ENCODE assay signal across 11 cellular contexts in genomic region chr10:99235469-99235871, GRCh38. TPM values are rescaled to one million over a fixed set of nuclear protein-coding genes. Genes with fewer than 3 reads are reported as not detected.
A peak's percentile ranks its signal among the peaks of the same experiment; 100 is the strongest.
DNase-seq lines count a peak whose midpoint lies in the region; FAIRE-seq and TF ChIP-seq lines count a peak whose summit lies in the region.
"Had no signal": no experiment of that assay in that cellular context is flagged by ENCODE, and none has a peak within 500 bp of the region (broad histone marks: within the 10 kb centered on the region; RNA-seq: fewer than 3 reads in every experiment).

Gene HPSE2, minus strand, starts transcription at chr10:99235852.

- TF ChIP-seq CTCF in ascending aorta (IDR thresholded peaks at IDR 0.05) = no peak
- no peak for TF ChIP-seq CTCF in testis (IDR thresholded peaks at IDR 0.05)

- intact Hi-C loops in ascending aorta (cut with DNase I) (loop anchor here (10.0 kb wide), 1 partner anchor 271 kb away; no protein-coding TSS in a partner anchor), testis (cut with DNase I; ENCODE audit: low total_unique reads) (no loop called here)

- no peak for DNase-seq in activated CD4-positive, alpha-beta T cell treated with anti-CD3 and anti-CD28 coated beads, Interleukin-2, amount 10 ng/mL, durations not matched to agents 7 days and 5 days
- DNase-seq in activated CD4-positive, alpha-beta T cell treated with anti-CD3 and anti-CD28 coated beads for 4 hours = no peak
- DNase-seq in ascending aorta (ENCODE audit: low spot score in 2 of 2) = no peak
- peak; percentile 42 for DNase-seq in mesenchymal stem cell
- no peak for DNase-seq in testis
- no peak for DNase-seq in Kasumi-1 (lab: John Stamatoyannopoulos, UW)
- DNase-seq in H54 (ENCODE audit: insufficient read length, low spot score) = no peak
- DNase-seq in activated CD4-positive, alpha-beta memory T cell treated with anti-CD3 and anti-CD28 coated beads, Interleukin-2, amount 10 ng/mL, durations not matched to agents 7 days and 5 days = no peak
- DNase-seq: stimulated activated CD4-positive, alpha-beta T cell treated with anti-CD3 and anti-CD28 coated beads, Interleukin-4, amount 100 ng/mL, for 1 hour had no signal

- H2BK15ac ChIP-seq in mesenchymal stem cell (ENCODE audit: low read depth, poor library complexity, severe bottlenecking) = peak within 1 kb of the TSS; percentile 82

- no peak within 1 kb of the TSS for H4K91ac ChIP-seq in mesenchymal stem cell (ENCODE audit: low read length)

- no peak within 1 kb of the TSS for H3K27ac Mint-ChIP-seq in activated CD4-positive, alpha-beta T cell treated with anti-CD3 and anti-CD28 coated beads, Interleukin-2, amount 10 ng/mL, durations not matched to agents 7 days and 5 days
- no peak within 1 kb of the TSS for H3K27ac Mint-ChIP-seq in activated CD4-positive, alpha-beta memory T cell treated with anti-CD3 and anti-CD28 coated beads, Interleukin-2, amount 10 ng/mL, durations not matched to agents 7 days and 5 days
- H3K27ac Mint-ChIP-seq: activated T-helper 2 cell treated with anti-CD3 and anti-CD28 coated beads, Interferon-gamma antibody, Interleukin-2, Interleukin-4, amounts not matched to agents 10 μg/mL and 5 μg/mL and 100 μg/mL, durations not matched to agents 14 hours and 24 hours and 36 hours had no signal

- no peaks in the 10 kb centered on the region for H3K9me3 Mint-ChIP-seq in activated CD4-positive, alpha-beta T cell treated with anti-CD3 and anti-CD28 coated beads, Interleukin-2, amount 10 ng/mL, durations not matched to agents 7 days and 5 days
- H3K9me3 Mint-ChIP-seq in activated CD4-positive, alpha-beta memory T cell treated with anti-CD3 and anti-CD28 coated beads, Interleukin-2, amount 10 ng/mL, durations not matched to agents 7 days and 5 days = no peaks in the 10 kb centered on the region
- H3K9me3 Mint-ChIP-seq: activated T-helper 2 cell treated with anti-CD3 and anti-CD28 coated beads, Interferon-gamma antibody, Interleukin-2, Interleukin-4, amounts not matched to agents 10 μg/mL and 5 μg/mL and 100 μg/mL, durations not matched to agents 14 hours and 24 hours and 36 hours had no signal

- no peak for FAIRE-seq in H54 (lab: Jason Lieb, UNC)

- H3K4me1 Mint-ChIP-seq in activated CD4-positive, alpha-beta T cell treated with anti-CD3 and anti-CD28 coated beads, Interleukin-2, amount 10 ng/mL, durations not matched to agents 7 days and 5 days = peaks cover 21% of the 10 kb centered on the region
- H3K4me1 Mint-ChIP-seq in activated CD4-positive, alpha-beta memory T cell treated with anti-CD3 and anti-CD28 coated beads, Interleukin-2, amount 10 ng/mL, durations not matched to agents 7 days and 5 days = peaks cover 20% of the 10 kb centered on the region

- no peak within 1 kb of the TSS for H2BK5ac ChIP-seq in mesenchymal stem cell (ENCODE audit: low read depth, low read length, poor library complexity, severe bottlenecking)

- peak within 1 kb of the TSS; percentile 5 for H4K8ac ChIP-seq in mesenchymal stem cell (ENCODE audit: low read length)

- H3K4me3 ChIP-seq in ascending aorta = peak within 1 kb of the TSS; percentile 64 to 81
- H3K4me3 ChIP-seq in mesenchymal stem cell (ENCODE audit: insufficient read depth in 1 of 2, low read depth in 1 of 2, low read length in 2 of 2) = peak within 1 kb of the TSS in 1 of 2 experiments; percentile 86
- H3K4me3 ChIP-seq in testis = peak within 1 kb of the TSS; percentile 33 to 50

- no peak within 1 kb of the TSS for H2BK120ac ChIP-seq in mesenchymal stem cell (ENCODE audit: low read depth, low read length)

- POLR2A ChIA-PET in activated CD4-positive, alpha-beta T cell treated with anti-CD3 and anti-CD28 coated beads, Interleukin-2, amount 10 ng/mL, durations not matched to agents 7 days and 5 days (lab: Charles Lee) = no interaction called here
- POLR2A ChIA-PET in activated CD4-positive, alpha-beta memory T cell treated with anti-CD3 and anti-CD28 coated beads, Interleukin-2, amount 10 ng/mL, durations not matched to agents 7 days and 5 days (lab: Charles Lee) = no interaction called here

- peak within 1 kb of the TSS; percentile 6 for H3K4me3 Mint-ChIP-seq in activated CD4-positive, alpha-beta T cell treated with anti-CD3 and anti-CD28 coated beads, Interleukin-2, amount 10 ng/mL, durations not matched to agents 7 days and 5 days
- no peak within 1 kb of the TSS for H3K4me3 Mint-ChIP-seq in activated CD4-positive, alpha-beta memory T cell treated with anti-CD3 and anti-CD28 coated beads, Interleukin-2, amount 10 ng/mL, durations not matched to agents 7 days and 5 days

- H3K14ac ChIP-seq in mesenchymal stem cell (ENCODE audit: low read length in 2 of 2) = no peak within 1 kb of the TSS

- no peak within 1 kb of the TSS for H2AK5ac ChIP-seq in mesenchymal stem cell (ENCODE audit: low read length, severe bottlenecking)

- TF ChIP-seq POLR2A in testis (IDR thresholded peaks at IDR 0.05) = no peak
- no peak for TF ChIP-seq POLR2A in H54 (IDR thresholded peaks at IDR 0.05; ENCODE audit: low read depth, low read length)

- 8% methylated on average over 8 of the region's 8 CpGs for WGBS in mesenchymal stem cell
- 3 to 5% methylated on average over 8 of the region's 8 CpGs for WGBS in testis, 2 donors

- no peak within 1 kb of the TSS for H3K4ac ChIP-seq in mesenchymal stem cell (ENCODE audit: low read depth in 1 of 2, low read length in 2 of 2)

- H3K79me1 ChIP-seq in mesenchymal stem cell (replicated peaks; ENCODE audit: low read length, poor library complexity, severe bottlenecking) = no peaks in the 10 kb centered on the region

- no peak within 1 kb of the TSS for H3K23ac ChIP-seq in mesenchymal stem cell (ENCODE audit: low read length in 2 of 2)

- no peaks in the 10 kb centered on the region for H3K9me3 ChIP-seq in ascending aorta
- no peaks in the 10 kb centered on the region for H3K9me3 ChIP-seq in mesenchymal stem cell (ENCODE audit: control insufficient read depth, low read length)
- H3K9me3 ChIP-seq in testis = no peaks in the 10 kb centered on the region

- H3K27ac ChIP-seq in ascending aorta (peak within 1 kb of the TSS; percentile 10 to 61), mesenchymal stem cell (ENCODE audit: low read length, poor library complexity, severe bottlenecking) (no peak within 1 kb of the TSS), testis (no peak within 1 kb of the TSS)

- no peaks in the 10 kb centered on the region for H3K36me3 Mint-ChIP-seq in activated CD4-positive, alpha-beta T cell treated with anti-CD3 and anti-CD28 coated beads, Interleukin-2, amount 10 ng/mL, durations not matched to agents 7 days and 5 days (ENCODE audit: low read depth)
- H3K36me3 Mint-ChIP-seq in activated CD4-positive, alpha-beta memory T cell treated with anti-CD3 and anti-CD28 coated beads, Interleukin-2, amount 10 ng/mL, durations not matched to agents 7 days and 5 days (ENCODE audit: low read depth) = no peaks in the 10 kb centered on the region

- H2AFZ ChIP-seq in mesenchymal stem cell (ENCODE audit: low read depth, low read length) = no peak within 1 kb of the TSS

- no peak within 1 kb of the TSS for H2BK12ac ChIP-seq in mesenchymal stem cell (ENCODE audit: low read length in 2 of 2)

- no peaks in the 10 kb centered on the region for H3K36me3 ChIP-seq in ascending aorta
- H3K36me3 ChIP-seq in mesenchymal stem cell (ENCODE audit: control insufficient read depth in 1 of 2, insufficient read depth in 2 of 2, low read depth in 1 of 2, low read length in 2 of 2) = no peaks in the 10 kb centered on the region
- no peaks in the 10 kb centered on the region for H3K36me3 ChIP-seq in testis (ENCODE audit: low read depth, missing control alignments)

- H3K27me3 ChIP-seq in ascending aorta = peaks cover 5% of the 10 kb centered on the region
- peaks cover 72 to 73% of the 10 kb centered on the region in 2 experiments for H3K27me3 ChIP-seq in mesenchymal stem cell (ENCODE audit: control insufficient read depth in 1 of 2, insufficient read depth in 1 of 2, low read length in 2 of 2)
- peaks cover 4% of the 10 kb centered on the region for H3K27me3 ChIP-seq in testis

- H3K4me1 ChIP-seq in ascending aorta (peaks cover 3 to 8% of the 10 kb centered on the region in 2 donors), mesenchymal stem cell (ENCODE audit: control insufficient read depth, insufficient read depth, low read depth, low read length) (peaks cover 13% of the 10 kb centered on the region), testis (peaks cover 9% of the 10 kb centered on the region)

- H3K18ac ChIP-seq in mesenchymal stem cell (ENCODE audit: low read depth in 1 of 2, low read length in 2 of 2) = no peak within 1 kb of the TSS

- peak within 1 kb of the TSS; percentile 63 for H3K9ac ChIP-seq in mesenchymal stem cell (ENCODE audit: low read length)

- CTCF ChIA-PET in activated CD4-positive, alpha-beta T cell treated with anti-CD3 and anti-CD28 coated beads, Interleukin-2, amount 10 ng/mL, durations not matched to agents 7 days and 5 days (lab: Charles Lee) = no interaction called here
- CTCF ChIA-PET in activated CD4-positive, alpha-beta memory T cell treated with anti-CD3 and anti-CD28 coated beads, Interleukin-2, amount 10 ng/mL, durations not matched to agents 7 days and 5 days (lab: Charles Lee) = no interaction called here

- H3K4me2 ChIP-seq in mesenchymal stem cell (ENCODE audit: low read length, poor library complexity, severe bottlenecking) = peak within 1 kb of the TSS; percentile 13

- peaks cover 74% of the 10 kb centered on the region for H3K27me3 Mint-ChIP-seq in activated CD4-positive, alpha-beta T cell treated with anti-CD3 and anti-CD28 coated beads, Interleukin-2, amount 10 ng/mL, durations not matched to agents 7 days and 5 days
- H3K27me3 Mint-ChIP-seq in activated CD4-positive, alpha-beta memory T cell treated with anti-CD3 and anti-CD28 coated beads, Interleukin-2, amount 10 ng/mL, durations not matched to agents 7 days and 5 days = peaks cover 78% of the 10 kb centered on the region

RNA-seq across cellular contexts. Expression of gene HPSE2, which starts in this region (rescaled TPM):
- not detected for total RNA-seq in activated CD4-positive, alpha-beta T cell treated with anti-CD3 and anti-CD28 coated beads, Interleukin-2, amount 10 ng/mL, durations not matched to agents 7 days and 5 days
- total RNA-seq in ascending aorta (not detected), testis (1 to 10 TPM; 1.7 to 2.5 TPM)
- polyA plus RNA-seq in mesenchymal stem cell (2013, experiment 1 of 2) = 8.3 TPM
- polyA plus RNA-seq in mesenchymal stem cell (2013, experiment 2 of 2) = 7.4 TPM
- polyA plus RNA-seq in testis (ENCODE audit: insufficient read depth, low read depth, low replicate concordance) = 4.1 TPM
- total RNA-seq in activated CD4-positive, alpha-beta memory T cell treated with anti-CD3 and anti-CD28 coated beads, Interleukin-2, amount 10 ng/mL, durations not matched to agents 7 days and 5 days = not detected
- total RNA-seq: activated T-helper 2 cell treated with anti-CD3 and anti-CD28 coated beads, Interferon-gamma antibody, Interleukin-2, Interleukin-4, amounts not matched to agents 10 μg/mL and 5 μg/mL and 100 μg/mL, durations not matched to agents 14 hours and 24 hours and 36 hours had no signal
- polyA plus RNA-seq: AG04450 had no signal

Comparison
In these comparisons a context has a peak if more than half of its experiments do, and no peak if none do; other contexts are left out.
1. H3K27ac ChIP-seq: peak in ascending aorta (2 of 2); none in mesenchymal stem cell (single experiment) and testis (0 of 2).